ENCODE assay signal across 8 cellular contexts in genomic region chr19:35592226-35592625, GRCh38. TPM values are rescaled to one million over a fixed set of nuclear protein-coding genes. Genes with fewer than 3 reads are reported as not detected.
DNase-seq lines count a peak whose midpoint lies in the region; ATAC-seq and TF ChIP-seq lines count a peak whose summit lies in the region.

No MANE protein-coding gene starts in this region.

- peak; percentile 57 for DNase-seq in AG20443 (ENCODE audit: low spot score)
- DNase-seq in GM12865 (ENCODE audit: low read depth), result peak; percentile 76
- DNase-seq in NCI-H774 (lab: John Stamatoyannopoulos, UW), result peak; percentile 12
- DNase-seq in endothelial cell (ENCODE audit: low spot score), result peak; percentile 16
- DNase-seq in pons (ENCODE audit: low spot score), result peak; percentile 28
- DNase-seq in islet precursor cell, result no peak
- DNase-seq in right cardiac atrium, result no peak

- no peaks in the 10 kb centered on the region for H3K9me3 ChIP-seq in right cardiac atrium (ENCODE audit: control insufficient read depth, low read length)

- peaks cover 2% of the 10 kb centered on the region for H3K27me3 Mint-ChIP-seq in endothelial cell (ENCODE audit: unreplicated experiment)

- no peak overlapping the region for H3K4me3 ChIP-seq in GM12865 (ENCODE audit: low read depth, low read length)
- H3K4me3 ChIP-seq in right cardiac atrium (ENCODE audit: low read length), result no peak overlapping the region

- peak; percentile 68 for TF ChIP-seq CTCF in GM12865 (IDR thresholded peaks at IDR 0.05; ENCODE audit: insufficient read depth, low read depth, low read length, missing control alignments)
- TF ChIP-seq CTCF in endothelial cell (IDR thresholded peaks at IDR 0.05; ENCODE audit: unreplicated experiment), result no peak

- intact Hi-C loops in right cardiac atrium (cut with DNase I), result no loop called here

- H3K27ac Mint-ChIP-seq in endothelial cell (ENCODE audit: unreplicated experiment), result no peak overlapping the region

- 24% methylated on average over 8 of the region's 8 CpGs for WGBS in right cardiac atrium

- H3K27ac ChIP-seq in right cardiac atrium (ENCODE audit: low read length), result no peak overlapping the region

- no peak for ATAC-seq in GM19395 (IDR thresholded peaks at IDR 0.05; ENCODE audit: unreplicated experiment)
- ATAC-seq in right cardiac atrium, result no peak

- H3K9me3 Mint-ChIP-seq in endothelial cell (ENCODE audit: unreplicated experiment), result no peaks in the 10 kb centered on the region

- H3K4me1 ChIP-seq in right cardiac atrium (ENCODE audit: control insufficient read depth, insufficient read depth, low read length), result no peaks in the 10 kb centered on the region

- H3K27me3 ChIP-seq in right cardiac atrium (ENCODE audit: control insufficient read depth, insufficient read depth), result no peaks in the 10 kb centered on the region

- H3K4me1 Mint-ChIP-seq in endothelial cell (ENCODE audit: unreplicated experiment), result no peaks in the 10 kb centered on the region

- no peak overlapping the region for H3K4me3 Mint-ChIP-seq in endothelial cell (ENCODE audit: unreplicated experiment)

- no peaks in the 10 kb centered on the region for H3K36me3 Mint-ChIP-seq in endothelial cell (ENCODE audit: low read depth, unreplicated experiment)

RNA-seq across cellular contexts. Expression of gene PMIS2, which starts 6.3 kb away (rescaled TPM):
- total RNA-seq in endothelial cell (ENCODE audit: unreplicated experiment) (not detected), right cardiac atrium (not detected)
- polyA plus RNA-seq in right cardiac atrium, result not detected

RNA-seq across cellular contexts. Expression of gene HAUS5, which starts 20.3 kb away (rescaled TPM):
- 30.2 TPM for total RNA-seq in endothelial cell (ENCODE audit: unreplicated experiment)
- total RNA-seq in right cardiac atrium, result 1 to 10 TPM; 3.1 to 5.6 (median 4.8) TPM
- polyA plus RNA-seq in right cardiac atrium, result 4.5 TPM

RNA-seq across cellular contexts. Expression of gene ATP4A, which starts 28.8 kb away (rescaled TPM):
- total RNA-seq in endothelial cell (ENCODE audit: unreplicated experiment) (not detected), right cardiac atrium (not detected)
- polyA plus RNA-seq in right cardiac atrium, result not detected

RNA-seq across cellular contexts. Expression of gene RBM42, which starts 36.6 kb away (rescaled TPM):
- 116 TPM for total RNA-seq in endothelial cell (ENCODE audit: unreplicated experiment)
- total RNA-seq in right cardiac atrium, result 10 to 100 TPM; 52.0 to 57.9 (median 54.2) TPM
- 50.9 TPM for polyA plus RNA-seq in right cardiac atrium

RNA-seq across cellular contexts. Expression of gene TMEM147, which starts 46.8 kb away (rescaled TPM):
- total RNA-seq in endothelial cell (ENCODE audit: unreplicated experiment) (62.0 TPM), right cardiac atrium (10 to 100 TPM; 77.3 to 94.8 (median 85.0) TPM)
- 140 TPM for polyA plus RNA-seq in right cardiac atrium

Comparison
In these comparisons a context has a peak if more than half of its experiments do, and no peak if none do; other contexts are left out.
1. DNase-seq: peak in AG20443 (single experiment), GM12865 (single experiment), NCI-H774 (single experiment), endothelial cell (single experiment) and pons (single experiment); none in islet precursor cell (single experiment) and right cardiac atrium (0 of 3).